1 cellular context compared by ENCODE assay signal in genomic region chr14:45135659-45136314, GRCh38.
TF ChIP-seq lines count a peak whose summit lies in the region.

Gene FANCM (plus strand): TSS chr14:45135930. CDS start chr14:45136032, 102 bp downstream.

TF ChIP-seq in GM23338, 12 proteins besides CTCF, POLR2A, EP300 and RAD21 (continued from another document):
- TF ChIP-seq STAT1 (IDR thresholded peaks at IDR 0.05; ENCODE audit: unreplicated experiment) = no peak
- TF ChIP-seq ETS1 (IDR thresholded peaks at IDR 0.05) = peak; percentile 32; the same call in 1 of the 2 replicates
- TF ChIP-seq POLR2AphosphoS5 (IDR thresholded peaks at IDR 0.05; ENCODE audit: low read depth) = peak; percentile 85
- TF ChIP-seq CREB1 (CRISPR knock-in tag; IDR thresholded peaks at IDR 0.05; ENCODE audit: low read depth) = peak; percentile 64
